ENCODE assay signal across 26 cellular contexts in the genomic region with DNA sequence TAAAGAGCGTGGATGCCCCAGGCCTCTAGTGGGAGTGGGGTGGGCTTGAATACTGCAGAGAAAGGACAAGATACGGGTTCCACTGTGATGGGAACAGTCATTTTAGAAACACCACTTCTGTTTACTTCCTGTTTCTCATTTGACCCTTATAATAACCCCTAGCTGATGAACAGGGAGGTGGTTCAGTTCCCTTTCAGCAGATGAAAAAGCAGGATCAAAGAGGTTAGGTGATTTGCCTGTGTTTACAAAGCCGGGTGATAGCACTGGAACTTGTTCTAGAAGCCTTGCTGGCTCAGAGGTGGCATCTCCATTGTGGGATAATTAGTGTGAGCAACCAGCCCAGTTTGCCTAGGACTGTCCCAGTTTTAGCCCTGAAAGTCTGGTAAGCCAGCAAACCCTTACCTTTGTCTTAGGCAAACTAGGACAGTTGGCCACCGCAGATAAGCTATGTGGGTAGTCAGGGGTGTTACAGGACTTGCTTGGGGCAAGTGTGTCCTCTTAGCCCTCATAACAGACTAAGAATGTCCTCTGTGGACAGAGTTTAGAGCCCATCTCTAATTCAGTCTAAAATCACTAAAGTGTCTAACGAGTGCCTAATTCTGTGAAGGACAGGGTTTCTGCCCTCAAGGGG. TPM values are rescaled to one million over a fixed set of nuclear protein-coding genes. Genes with fewer than 3 reads are reported as not detected.
DNase-seq lines count a peak whose midpoint lies in the region; ATAC-seq and TF ChIP-seq lines count a peak whose summit lies in the region.
"Had no signal": no experiment of that assay in that cellular context is flagged by ENCODE, and none has a peak within 500 bp of the region (broad histone marks: within the 10 kb centered on the region; RNA-seq: fewer than 3 reads in every experiment).

No MANE protein-coding gene starts in this region.

- H3K27ac ChIP-seq in caudate nucleus (ENCODE audit: low read depth, low read length) (peak overlapping the region; percentile 49), tibial artery (peak overlapping the region; percentile 73 to 85)
- H3K27ac ChIP-seq: colonic mucosa, hepatocyte had no signal

- peaks cover 45 to 69% (median 64%) of the 10 kb centered on the region in 3 donors for H3K36me3 ChIP-seq in tibial artery
- H3K36me3 ChIP-seq: colonic mucosa had no signal

- no peak for ATAC-seq in HG02798 (IDR thresholded peaks at IDR 0.05; ENCODE audit: poor library complexity, unreplicated experiment)
- ATAC-seq: activated CD4-positive, CD25-positive, alpha-beta regulatory T cell treated with anti-CD3 and anti-CD28 coated beads, Interleukin-2, amount 50 U/mL, for 24 hours; PC-3; right cardiac atrium had no signal

- H3K4me3 ChIP-seq in tibial artery: no peak overlapping the region
- H3K4me3 ChIP-seq: colonic mucosa, hepatocyte, lung, upper lobe of left lung had no signal

- intact Hi-C loops in tibial artery (cut with DNase I; ENCODE audit: low total_unique reads): no loop called here
- intact Hi-C loops in cardiac septum (cut with DNase I): no loop called here

- no peak for TF ChIP-seq CTCF in tibial artery (IDR thresholded peaks at IDR 0.05)

- peaks cover 0 to 72% (median 50%) of the 10 kb centered on the region in 4 donors for H3K4me1 ChIP-seq in tibial artery

- no peaks in the 10 kb centered on the region for H3K27me3 ChIP-seq in tibial artery
- H3K27me3 ChIP-seq: colonic mucosa, hepatocyte, upper lobe of left lung had no signal

- peak; percentile 53 for DNase-seq in SIG-M5 treated with dmso at 0.1 percent for 504 hours (lab: John Stamatoyannopoulos, UW; ENCODE audit: unreplicated experiment)
- DNase-seq in SIG-M5 (lab: John Stamatoyannopoulos, UW): no peak
- peak; percentile 34 to 63 for DNase-seq in NCI-H526 (lab: John Stamatoyannopoulos, UW)
- no peak for DNase-seq in caudate nucleus (lab: John Stamatoyannopoulos, UW)
- DNase-seq in tibial artery: no peak
- DNase-seq in stimulated activated CD4-positive, alpha-beta T cell treated with anti-CD3 and anti-CD28 coated beads, Interleukin-2, amount 100 ng/mL, for 24 hours: no peak
- no peak for DNase-seq in cardiac septum (ENCODE audit: low spot score)
- DNase-seq: activated T-cell treated with anti-CD3 and anti-CD28 coated beads, Interleukin-2, amount 50 U/mL, for 48 hours; C1 segment of cervical spinal cord; colonic mucosa; NCI-H1092 treated with DMSO at 0.1 percent for 48 hours; PC-3; stimulated activated naive CD4-positive, alpha-beta T cell; T-helper 9 cell; upper lobe of left lung had no signal

- H3K9me3 ChIP-seq in tibial artery: no peaks in the 10 kb centered on the region
- H3K9me3 ChIP-seq: colonic mucosa, upper lobe of left lung had no signal

RNA-seq across cellular contexts. Expression of gene LRP1-AS, which starts 7.5 kb away (rescaled TPM):
- total RNA-seq in cardiac septum: not detected
- total RNA-seq: A172, colonic mucosa, endothelial cell of umbilical vein, fibroblast of villous mesenchyme, hepatocyte, lung, myocyte, NCI-H460, osteocyte, PC-3, right cardiac atrium, upper lobe of left lung had no signal

RNA-seq across cellular contexts. Expression of gene LRP1, which starts 26.6 kb away (rescaled TPM):
- 103 TPM for total RNA-seq in cardiac septum

RNA-seq across cellular contexts. Expression of gene STAT6, which starts 43.8 kb away (rescaled TPM):
- total RNA-seq in cardiac septum: 42.1 TPM

Comparison
In these comparisons a context has a peak if more than half of its experiments do, and no peak if none do; other contexts are left out.
1. DNase-seq: peak in SIG-M5 treated with dmso at 0.1 percent for 504 hours (single experiment) and NCI-H526 (2 of 2); none in SIG-M5 (single experiment), caudate nucleus (0 of 61), tibial artery (0 of 2), stimulated activated CD4-positive, alpha-beta T cell treated with anti-CD3 and anti-CD28 coated beads, Interleukin-2, amount 100 ng/mL, for 24 hours (0 of 2) and cardiac septum (single experiment).